Comparison of ENCODE assay signal across 9 cellular contexts in the genomic region with DNA sequence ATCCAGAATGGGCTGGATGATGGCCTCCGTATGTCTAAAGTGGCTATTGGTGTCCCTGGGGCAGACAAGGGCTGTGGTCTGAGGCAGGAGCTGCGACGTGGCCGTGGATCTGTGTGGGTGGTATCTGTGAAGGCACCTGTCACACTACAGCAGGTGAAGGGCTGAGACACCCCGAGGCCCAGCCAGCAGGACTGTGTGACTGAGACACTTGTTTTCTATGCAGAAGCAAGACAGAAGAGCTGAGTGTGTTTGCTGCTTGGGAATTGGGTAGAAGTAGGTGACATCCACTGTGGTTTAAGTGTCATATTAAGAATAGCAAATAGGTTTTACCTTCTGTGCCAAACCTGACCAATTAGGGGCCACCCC. TPM values are rescaled to one million over a fixed set of nuclear protein-coding genes. Genes with fewer than 3 reads are reported as not detected.
DNase-seq lines count a peak whose midpoint lies in the region; ATAC-seq and TF ChIP-seq lines count a peak whose summit lies in the region.
"Had no signal": no experiment of that assay in that cellular context is flagged by ENCODE, and none has a peak within 500 bp of the region (broad histone marks: within the 10 kb centered on the region; RNA-seq: fewer than 3 reads in every experiment).

No MANE protein-coding gene starts in this region.

- TF ChIP-seq CTCF in left ventricle myocardium inferior (IDR thresholded peaks at IDR 0.05; ENCODE audit: borderline replicate concordance) (no peak), heart right ventricle (IDR thresholded peaks at IDR 0.05) (no peak), colonic mucosa (IDR thresholded peaks at IDR 0.05) (no peak), neural progenitor cell (IDR thresholded peaks at IDR 0.05) (no peak), uterus (IDR thresholded peaks at IDR 0.05) (no peak)

- H3K27me3 ChIP-seq in left ventricle myocardium inferior (ENCODE audit: low read depth) (no peaks in the 10 kb centered on the region), heart right ventricle (no peaks in the 10 kb centered on the region), colonic mucosa (no peaks in the 10 kb centered on the region), neural progenitor cell (no peaks in the 10 kb centered on the region), uterus (no peaks in the 10 kb centered on the region), MG63 (no peaks in the 10 kb centered on the region)
- H3K27me3 ChIP-seq: BLaER1 treated with 17β-estradiol and CSF1 and Interleukin-3, amounts not matched to agents 10 nM and 100 nM had no signal

- H3K9me3 Mint-ChIP-seq in neural progenitor cell = peaks cover 10% of the 10 kb centered on the region

- H3K4me2 ChIP-seq in neural progenitor cell = no peak overlapping the region
- H3K4me2 ChIP-seq: BLaER1 treated with 17β-estradiol and CSF1 and Interleukin-3, amounts not matched to agents 10 nM and 100 nM had no signal

- WGBS in heart right ventricle, 2 donors = 92 to 97% methylated on average over 5 of the region's 5 CpGs

- H3K4me1 ChIP-seq in left ventricle myocardium inferior = peaks cover 15% of the 10 kb centered on the region
- peaks cover 0 to 23% (median 9%) of the 10 kb centered on the region in 9 donors for H3K4me1 ChIP-seq in heart right ventricle
- peaks cover 6% of the 10 kb centered on the region for H3K4me1 ChIP-seq in colonic mucosa
- peaks cover 11% of the 10 kb centered on the region for H3K4me1 ChIP-seq in neural progenitor cell
- peaks cover 0 to 5% of the 10 kb centered on the region in 2 donors for H3K4me1 ChIP-seq in uterus

- H3K27ac ChIP-seq in left ventricle myocardium inferior (replicated peaks) = peak overlapping the region; percentile 48
- H3K27ac ChIP-seq in heart right ventricle = peak overlapping the region in 3 of 10 donors; percentile 8 to 69 (median 26)
- peak overlapping the region; percentile 54 for H3K27ac ChIP-seq in colonic mucosa
- no peak overlapping the region for H3K27ac ChIP-seq in neural progenitor cell
- H3K27ac ChIP-seq in uterus = peak overlapping the region; percentile 39 to 68

- H3K27ac Mint-ChIP-seq in neural progenitor cell = peak overlapping the region; percentile 88

- H3K4me3 ChIP-seq in left ventricle myocardium inferior = no peak overlapping the region
- no peak overlapping the region for H3K4me3 ChIP-seq in heart right ventricle
- H3K4me3 ChIP-seq in colonic mucosa = no peak overlapping the region
- no peak overlapping the region for H3K4me3 ChIP-seq in neural progenitor cell
- no peak overlapping the region for H3K4me3 ChIP-seq in uterus
- no peak overlapping the region for H3K4me3 ChIP-seq in MG63
- H3K4me3 ChIP-seq: BLaER1 treated with 17β-estradiol and CSF1 and Interleukin-3, amounts not matched to agents 10 nM and 100 nM had no signal

- intact Hi-C loops in left ventricle myocardium inferior (cut with micrococcal nuclease) (no loop called here), heart right ventricle (cut with DNase I) (no loop called here), colonic mucosa (cut with DNase I) (no loop called here), uterus (cut with DNase I; ENCODE audit: low total_unique reads) (no loop called here)

- peaks cover 4% of the 10 kb centered on the region for H3F3A ChIP-seq in neural progenitor cell (ENCODE audit: low read depth)

- no peak overlapping the region for H2AFZ ChIP-seq in neural progenitor cell (replicated peaks)

- H3K36me3 Mint-ChIP-seq in neural progenitor cell = peaks cover 13% of the 10 kb centered on the region

- TF ChIP-seq POLR2A in uterus (IDR thresholded peaks at IDR 0.05) = no peak

- peaks cover 28% of the 10 kb centered on the region for H3K4me1 Mint-ChIP-seq in neural progenitor cell

- no peak overlapping the region for H3K4me3 Mint-ChIP-seq in neural progenitor cell

- DNase-seq in left ventricle myocardium inferior (no peak), heart right ventricle (no peak), colonic mucosa (no peak), neural progenitor cell (ENCODE audit: low spot score) (no peak), uterus (peak in 1 of 2 donors; percentile 16), NCI-H1436 treated with DMSO at 0.1 percent for 48 hours (lab: John Stamatoyannopoulos, UW) (no peak), NCI-H82 (lab: John Stamatoyannopoulos, UW) (no peak), MG63 (no peak)

- no peak for ATAC-seq in heart right ventricle

- peaks cover 9% of the 10 kb centered on the region for H3K27me3 Mint-ChIP-seq in neural progenitor cell (ENCODE audit: insufficient read depth, low read depth)

- no peaks in the 10 kb centered on the region for H3K9me3 ChIP-seq in left ventricle myocardium inferior (replicated peaks)
- no peaks in the 10 kb centered on the region for H3K9me3 ChIP-seq in heart right ventricle
- H3K9me3 ChIP-seq in colonic mucosa = no peaks in the 10 kb centered on the region
- H3K9me3 ChIP-seq in neural progenitor cell (ENCODE audit: low read depth) = no peaks in the 10 kb centered on the region
- no peaks in the 10 kb centered on the region for H3K9me3 ChIP-seq in uterus
- H3K9me3 ChIP-seq in MG63 = no peaks in the 10 kb centered on the region

- H4K20me1 ChIP-seq in neural progenitor cell (ENCODE audit: low read depth) = no peaks in the 10 kb centered on the region

- H3K9ac ChIP-seq in colonic mucosa (ENCODE audit: low read depth in 2 of 2, low read length in 2 of 2) (no peak overlapping the region), neural progenitor cell (no peak overlapping the region)
- H3K9ac ChIP-seq: BLaER1 treated with 17β-estradiol and CSF1 and Interleukin-3, amounts not matched to agents 10 nM and 100 nM had no signal

- H3K79me2 ChIP-seq in neural progenitor cell (ENCODE audit: low read depth) = no peaks in the 10 kb centered on the region

- no peaks in the 10 kb centered on the region for H3K36me3 ChIP-seq in left ventricle myocardium inferior
- peaks cover 0 to 72% (median 0%) of the 10 kb centered on the region in 9 donors for H3K36me3 ChIP-seq in heart right ventricle
- H3K36me3 ChIP-seq in colonic mucosa = no peaks in the 10 kb centered on the region
- no peaks in the 10 kb centered on the region for H3K36me3 ChIP-seq in neural progenitor cell
- H3K36me3 ChIP-seq in uterus = no peaks in the 10 kb centered on the region
- peaks cover 16% of the 10 kb centered on the region for H3K36me3 ChIP-seq in MG63

RNA-seq across cellular contexts. Expression of a gene that starts 35.0 kb away (rescaled TPM):
- 3.4 TPM for total RNA-seq in left ventricle myocardium inferior
- 1 to 10 TPM; 1.4 to 8.7 (median 2.6) TPM for total RNA-seq in heart right ventricle
- 1 to 10 TPM in 1 of 2 donors, under 1 TPM in 1; 0.59 to 1.2 TPM for polyA plus RNA-seq in heart right ventricle
- 1 to 10 TPM; 7.9 to 9.7 TPM for total RNA-seq in colonic mucosa
- total RNA-seq in neural progenitor cell (ENCODE audit: low replicate concordance) = 2.9 and 3.0 TPM in 2 replicates
- total RNA-seq in uterus = 1 to 10 TPM in 3 of 4 donors, not detected in 1; 1.2 to 6.4 (median 6.1) TPM
- total RNA-seq in MG63 (2014; rRNA removed; shearing (Covaris generic); ENCODE audit: low replicate concordance) = 1.6 and 4.9 TPM in 2 replicates

RNA-seq across cellular contexts. Expression of a gene that starts 51.0 kb away (rescaled TPM):
- 39.2 TPM for total RNA-seq in left ventricle myocardium inferior
- total RNA-seq in heart right ventricle = 10 to 100 TPM; 27.1 to 43.0 (median 35.7) TPM
- polyA plus RNA-seq in heart right ventricle = 1 to 10 TPM; 6.7 to 7.2 TPM
- total RNA-seq in colonic mucosa = 10 to 100 TPM; 24.0 to 39.3 TPM
- total RNA-seq in neural progenitor cell (ENCODE audit: low replicate concordance) = 33.9 and 49.3 TPM in 2 replicates
- total RNA-seq in uterus = 10 to 100 TPM; 19.7 to 49.7 (median 25.2) TPM
- 14.7 and 19.2 TPM in 2 replicates for total RNA-seq in MG63 (2014; rRNA removed; shearing (Covaris generic); ENCODE audit: low replicate concordance)
